ENCODE assay signal across 9 cellular contexts in genomic region chr20:32458061-32458836, GRCh38.
DNase-seq lines count a peak whose midpoint lies in the region; ATAC-seq and TF ChIP-seq lines count a peak whose summit lies in the region.
"Had no signal": no experiment of that assay in that cellular context is flagged by ENCODE, and none has a peak within 500 bp of the region (broad histone marks: within the 10 kb centered on the region; RNA-seq: fewer than 3 reads in every experiment).

No MANE protein-coding gene starts in this region.

- peak overlapping the region; percentile 96 for H3K18ac ChIP-seq in neuronal stem cell (ENCODE audit: low read length)

- H3K4me2 ChIP-seq in neuronal stem cell (ENCODE audit: insufficient read depth, low read length, poor library complexity, severe bottlenecking) = no peak overlapping the region

- H2AFZ ChIP-seq in neuronal stem cell (ENCODE audit: low read length) = peak overlapping the region; percentile 84

- H3K14ac ChIP-seq in neuronal stem cell (ENCODE audit: low read length) = peak overlapping the region; percentile 47

- peak overlapping the region; percentile 85 for H3K23ac ChIP-seq in neuronal stem cell (ENCODE audit: low read depth, low read length, poor library complexity)

- TF ChIP-seq CTCF in Caco-2 (IDR thresholded peaks at IDR 0.05; ENCODE audit: insufficient read depth in 1 of 2, low read depth in 1 of 2, low read length in 1 of 2, severe bottlenecking in 1 of 2, unreplicated experiment in 1 of 2) = no peak

- CTCF ChIA-PET in Caco-2 (lab: Charles Lee) = no interaction called here

- peaks cover 77% of the 10 kb centered on the region for H3K36me3 Mint-ChIP-seq in Caco-2 (ENCODE audit: insufficient read depth, unreplicated experiment)
- H3K36me3 Mint-ChIP-seq in effector memory CD8-positive, alpha-beta T cell (ENCODE audit: insufficient read depth) = peaks cover 25% of the 10 kb centered on the region
- no peaks in the 10 kb centered on the region for H3K36me3 Mint-ChIP-seq in activated T-helper 1 cell treated with anti-CD3 and anti-CD28 coated beads, Interleukin-12 subunit alpha, Interleukin-12 subunit beta, Interleukin-2, Interleukin-4 antibody, amounts not matched to agents 30 ng/mL and 10 ng/mL and 1 ng/mL, durations not matched to agents 14 hours and 24 hours and 36 hours (ENCODE audit: low read depth)

- intact Hi-C loops in Caco-2 (cut with micrococcal nuclease; ENCODE audit: unreplicated experiment) = no loop called here
- intact Hi-C loops in activated T-helper 1 cell treated with anti-CD3 and anti-CD28 coated beads, Interleukin-12 subunit alpha, Interleukin-12 subunit beta, Interleukin-2, Interleukin-4 antibody, amounts not matched to agents 30 ng/mL and 10 ng/mL and 1 ng/mL, durations not matched to agents 14 hours and 24 hours and 36 hours (cut with micrococcal nuclease) = no loop called here

- H3K4me3 ChIP-seq in Caco-2 (ENCODE audit: low read depth, low read length) (no peak overlapping the region), neuronal stem cell (ENCODE audit: low read length in 2 of 2) (peak overlapping the region; percentile 10 to 53)

- peak overlapping the region; percentile 19 for H4K8ac ChIP-seq in neuronal stem cell (ENCODE audit: low read depth, low read length)

- no peaks in the 10 kb centered on the region for H3K9me3 Mint-ChIP-seq in Caco-2 (ENCODE audit: unreplicated experiment)
- no peaks in the 10 kb centered on the region for H3K9me3 Mint-ChIP-seq in effector memory CD8-positive, alpha-beta T cell
- H3K9me3 Mint-ChIP-seq in activated T-helper 1 cell treated with anti-CD3 and anti-CD28 coated beads, Interleukin-12 subunit alpha, Interleukin-12 subunit beta, Interleukin-2, Interleukin-4 antibody, amounts not matched to agents 30 ng/mL and 10 ng/mL and 1 ng/mL, durations not matched to agents 14 hours and 24 hours and 36 hours = no peaks in the 10 kb centered on the region
- H3K9me3 Mint-ChIP-seq: stimulated activated naive CD8-positive, alpha-beta T cell treated with anti-CD3 and anti-CD28 coated beads, Interleukin-15, amount 100 ng/mL, for 72 hours had no signal

- POLR2A ChIA-PET in Caco-2 (lab: Charles Lee) = no interaction called here

- H2BK12ac ChIP-seq in neuronal stem cell (ENCODE audit: low read length) = peak overlapping the region; percentile 73

- peak overlapping the region; percentile 99 for H2BK5ac ChIP-seq in neuronal stem cell (ENCODE audit: low read length)

- H3K27me3 ChIP-seq in Caco-2 (replicated peaks; ENCODE audit: control insufficient read depth, insufficient read depth, low read length) (no peaks in the 10 kb centered on the region), neuronal stem cell (ENCODE audit: control insufficient read depth in 3 of 3, insufficient read depth in 3 of 3, low read depth in 1 of 3, low read length in 3 of 3) (peaks cover 0 to 2% (median 0%) of the 10 kb centered on the region in 3 experiments)

- peak overlapping the region; percentile 82 for H2AK5ac ChIP-seq in neuronal stem cell (ENCODE audit: low read depth, low read length)

- no peaks in the 10 kb centered on the region for H3K27me3 Mint-ChIP-seq in Caco-2 (ENCODE audit: insufficient read depth, unreplicated experiment)
- no peaks in the 10 kb centered on the region for H3K27me3 Mint-ChIP-seq in effector memory CD8-positive, alpha-beta T cell
- no peaks in the 10 kb centered on the region for H3K27me3 Mint-ChIP-seq in activated T-helper 1 cell treated with anti-CD3 and anti-CD28 coated beads, Interleukin-12 subunit alpha, Interleukin-12 subunit beta, Interleukin-2, Interleukin-4 antibody, amounts not matched to agents 30 ng/mL and 10 ng/mL and 1 ng/mL, durations not matched to agents 14 hours and 24 hours and 36 hours (ENCODE audit: insufficient read depth)
- H3K27me3 Mint-ChIP-seq: stimulated activated naive CD8-positive, alpha-beta T cell treated with anti-CD3 and anti-CD28 coated beads, Interleukin-15, amount 100 ng/mL, for 72 hours had no signal

- ATAC-seq in effector memory CD8-positive, alpha-beta T cell (replicated peaks) = no peak
- ATAC-seq in GM19463 (IDR thresholded peaks at IDR 0.05; ENCODE audit: unreplicated experiment) (no peak), HG02938 (IDR thresholded peaks at IDR 0.05; ENCODE audit: unreplicated experiment) (no peak)

- H3K4me1 ChIP-seq in Caco-2 (no peaks in the 10 kb centered on the region), neuronal stem cell (ENCODE audit: control insufficient read depth in 2 of 2, insufficient read depth in 1 of 2, low read depth in 1 of 2, low read length in 2 of 2) (peaks cover 21 to 31% of the 10 kb centered on the region in 2 donors)

- peak overlapping the region; percentile 14 for H2BK120ac ChIP-seq in neuronal stem cell (ENCODE audit: low read depth, low read length)

- H3K9ac ChIP-seq in neuronal stem cell (ENCODE audit: low read depth, low read length, poor library complexity) = peak overlapping the region; percentile 83

- H3K4me1 Mint-ChIP-seq in Caco-2 (ENCODE audit: low read depth, unreplicated experiment) = peaks cover 6% of the 10 kb centered on the region
- peaks cover 12 to 17% of the 10 kb centered on the region in 2 donors for H3K4me1 Mint-ChIP-seq in effector memory CD8-positive, alpha-beta T cell (ENCODE audit: low read depth in 2 of 2)
- no peaks in the 10 kb centered on the region for H3K4me1 Mint-ChIP-seq in activated T-helper 1 cell treated with anti-CD3 and anti-CD28 coated beads, Interleukin-12 subunit alpha, Interleukin-12 subunit beta, Interleukin-2, Interleukin-4 antibody, amounts not matched to agents 30 ng/mL and 10 ng/mL and 1 ng/mL, durations not matched to agents 14 hours and 24 hours and 36 hours (ENCODE audit: low read depth)

- H3K27ac Mint-ChIP-seq in Caco-2 (ENCODE audit: unreplicated experiment) = peak overlapping the region; percentile 55
- H3K27ac Mint-ChIP-seq in effector memory CD8-positive, alpha-beta T cell = peak overlapping the region; percentile 89
- H3K27ac Mint-ChIP-seq in activated T-helper 1 cell treated with anti-CD3 and anti-CD28 coated beads, Interleukin-12 subunit alpha, Interleukin-12 subunit beta, Interleukin-2, Interleukin-4 antibody, amounts not matched to agents 30 ng/mL and 10 ng/mL and 1 ng/mL, durations not matched to agents 14 hours and 24 hours and 36 hours = no peak overlapping the region

- DNase-seq in Caco-2 = no peak
- DNase-seq in NCI-H524 (lab: John Stamatoyannopoulos, UW) = peak; percentile 63 to 77
- DNase-seq in effector memory CD8-positive, alpha-beta T cell = no peak
- no peak for DNase-seq in neuronal stem cell (ENCODE audit: low spot score)
- no peak for DNase-seq in activated T-helper 1 cell treated with anti-CD3 and anti-CD28 coated beads, Interleukin-12 subunit alpha, Interleukin-12 subunit beta, Interleukin-2, Interleukin-4 antibody, amounts not matched to agents 30 ng/mL and 10 ng/mL and 1 ng/mL, durations not matched to agents 14 hours and 24 hours and 36 hours (ENCODE audit: low spot score)
- DNase-seq: NCI-H748 treated with DMSO at 0.1 percent for 48 hours; stimulated activated naive CD8-positive, alpha-beta T cell treated with anti-CD3 and anti-CD28 coated beads, Interleukin-15, amount 100 ng/mL, for 72 hours had no signal

- H4K91ac ChIP-seq in neuronal stem cell (ENCODE audit: low read depth, low read length, poor library complexity) = peak overlapping the region; percentile 75

- peak overlapping the region; percentile 85 for H3K27ac ChIP-seq in neuronal stem cell (replicated peaks; ENCODE audit: low read length)

- peaks cover 26% of the 10 kb centered on the region for H3K79me1 ChIP-seq in neuronal stem cell (ENCODE audit: low read depth, low read length)

- H3K4me3 Mint-ChIP-seq in Caco-2 (ENCODE audit: unreplicated experiment) = no peak overlapping the region
- H3K4me3 Mint-ChIP-seq in effector memory CD8-positive, alpha-beta T cell = peak overlapping the region; percentile 8 to 14
- no peak overlapping the region for H3K4me3 Mint-ChIP-seq in activated T-helper 1 cell treated with anti-CD3 and anti-CD28 coated beads, Interleukin-12 subunit alpha, Interleukin-12 subunit beta, Interleukin-2, Interleukin-4 antibody, amounts not matched to agents 30 ng/mL and 10 ng/mL and 1 ng/mL, durations not matched to agents 14 hours and 24 hours and 36 hours
- H3K4me3 Mint-ChIP-seq: stimulated activated naive CD8-positive, alpha-beta T cell treated with anti-CD3 and anti-CD28 coated beads, Interleukin-15, amount 100 ng/mL, for 72 hours had no signal

- peak overlapping the region; percentile 97 for H2BK15ac ChIP-seq in neuronal stem cell (ENCODE audit: low read length)

- no TSS peak for BruUV-seq in Caco-2 (replicated peaks; lab: Mats Ljungman, UMichigan)

- H3K36me3 ChIP-seq in Caco-2 (ENCODE audit: control insufficient read depth, insufficient read depth, low read length) (peaks cover 17% of the 10 kb centered on the region), neuronal stem cell (replicated peaks in 1 of 2; ENCODE audit: control insufficient read depth in 2 of 2, insufficient read depth in 2 of 2, low read length in 2 of 2) (peaks cover 24 to 36% of the 10 kb centered on the region in 2 donors)

- H3K9me3 ChIP-seq in Caco-2 = no peaks in the 10 kb centered on the region
- H3K9me3 ChIP-seq in neuronal stem cell (replicated peaks in 1 of 2; ENCODE audit: control insufficient read depth in 2 of 2, insufficient read depth in 1 of 2, low read depth in 1 of 2, low read length in 2 of 2) = no peaks in the 10 kb centered on the region

- H3K4ac ChIP-seq in neuronal stem cell (ENCODE audit: low read length) = peak overlapping the region; percentile 26

- no CpG with 5 or more reads among the region's 10 CpGs for WGBS in neuronal stem cell (ENCODE audit: extremely low coverage in 2 of 2, insufficient read length in 2 of 2, insufficient replicate concordance in 1 of 2), 2 donors

Comparison
In these comparisons a context has a peak if more than half of its experiments do, and no peak if none do; other contexts are left out.
1. DNase-seq: peak in NCI-H524 (2 of 2); none in Caco-2 (0 of 2), effector memory CD8-positive, alpha-beta T cell (0 of 3), neuronal stem cell (single experiment) and activated T-helper 1 cell treated with anti-CD3 and anti-CD28 coated beads, Interleukin-12 subunit alpha, Interleukin-12 subunit beta, Interleukin-2, Interleukin-4 antibody, amounts not matched to agents 30 ng/mL and 10 ng/mL and 1 ng/mL, durations not matched to agents 14 hours and 24 hours and 36 hours (single experiment).
2. H3K4me3 Mint-ChIP-seq: peak in effector memory CD8-positive, alpha-beta T cell (2 of 2); none in Caco-2 (single experiment) and activated T-helper 1 cell treated with anti-CD3 and anti-CD28 coated beads, Interleukin-12 subunit alpha, Interleukin-12 subunit beta, Interleukin-2, Interleukin-4 antibody, amounts not matched to agents 30 ng/mL and 10 ng/mL and 1 ng/mL, durations not matched to agents 14 hours and 24 hours and 36 hours (single experiment).